Comparison of ENCODE assay signal across 34 cellular contexts in the genomic region with DNA sequence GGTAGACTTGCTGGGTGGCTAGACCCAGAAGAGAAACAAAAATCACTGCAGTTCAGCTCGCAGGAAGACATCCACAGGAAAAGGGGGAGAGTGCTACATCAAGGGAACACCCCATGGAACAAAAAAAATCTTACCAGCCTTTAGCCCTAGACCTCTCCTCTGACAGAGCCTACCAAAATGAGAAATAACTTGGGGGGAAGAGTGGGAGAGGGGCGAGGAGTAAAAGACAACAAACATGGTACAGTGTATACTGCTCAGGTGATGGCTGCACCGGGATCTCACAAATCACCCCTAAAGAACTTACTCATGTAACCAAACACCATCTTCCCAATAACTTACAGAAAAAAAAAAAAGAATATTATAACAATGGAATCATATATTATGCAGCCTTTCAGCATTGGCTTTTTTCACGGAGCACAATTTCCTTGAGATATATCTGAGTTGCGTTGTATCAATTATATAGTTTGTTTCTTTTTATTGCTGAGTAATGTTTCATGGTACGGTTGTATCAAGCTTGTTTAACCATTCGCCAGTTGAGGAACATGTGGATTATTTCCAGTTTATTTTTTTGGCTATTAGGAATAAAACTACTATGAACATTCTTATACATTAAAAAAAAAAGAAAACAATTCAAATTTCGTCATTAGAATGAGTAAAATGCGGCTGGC.
"Had no signal": no experiment of that assay in that cellular context is flagged by ENCODE, and none has a peak within 500 bp of the region (broad histone marks: within the 10 kb centered on the region; RNA-seq: fewer than 3 reads in every experiment).

No MANE protein-coding gene starts in this region.

- H3K27ac ChIP-seq: KMS-11 had no signal

- H3K4me2 ChIP-seq: KMS-11 had no signal

- H3K9ac ChIP-seq: KMS-11 had no signal

- DNase-seq: Karpas-422, Kasumi-1, KG1, MG63, MM.1S, MV-4-11, NCI-H1048, NCI-H1092, NCI-H1092 treated with DMSO at 0.1 percent for 48 hours, NCI-H1105, NCI-H1105 treated with DMSO at 0.1 percent for 48 hours, NCI-H1417, NCI-H1417 treated with DMSO at 0.1 percent for 48 hours, NCI-H1436, NCI-H1436 treated with DMSO at 0.1 percent for 48 hours, NCI-H146, NCI-H1694, NCI-H1694 treated with DMSO at 0.1 percent for 48 hours, NCI-H187, NCI-H187 treated with DMSO at 0.1 percent for 48 hours, NCI-H1930, NCI-H2029, NCI-H2029 treated with DMSO at 0.1 percent for 48 hours, NCI-H2081, NCI-H2081 treated with DMSO at 0.1 percent for 48 hours, NCI-H2107, NCI-H2171, NCI-H2171 treated with DMSO at 0.1 percent for 48 hours, NCI-H2227 treated with DMSO at 0.1 percent for 48 hours, NCI-H226, NCI-H345, NCI-H446, NCI-H446 treated with DMSO at 0.1 percent for 48 hours had no signal

- H3K4me3 ChIP-seq: MG63 had no signal

- H3K36me3 ChIP-seq: MG63 had no signal
